ENCODE assay signal across 1 cellular context in the genomic region with DNA sequence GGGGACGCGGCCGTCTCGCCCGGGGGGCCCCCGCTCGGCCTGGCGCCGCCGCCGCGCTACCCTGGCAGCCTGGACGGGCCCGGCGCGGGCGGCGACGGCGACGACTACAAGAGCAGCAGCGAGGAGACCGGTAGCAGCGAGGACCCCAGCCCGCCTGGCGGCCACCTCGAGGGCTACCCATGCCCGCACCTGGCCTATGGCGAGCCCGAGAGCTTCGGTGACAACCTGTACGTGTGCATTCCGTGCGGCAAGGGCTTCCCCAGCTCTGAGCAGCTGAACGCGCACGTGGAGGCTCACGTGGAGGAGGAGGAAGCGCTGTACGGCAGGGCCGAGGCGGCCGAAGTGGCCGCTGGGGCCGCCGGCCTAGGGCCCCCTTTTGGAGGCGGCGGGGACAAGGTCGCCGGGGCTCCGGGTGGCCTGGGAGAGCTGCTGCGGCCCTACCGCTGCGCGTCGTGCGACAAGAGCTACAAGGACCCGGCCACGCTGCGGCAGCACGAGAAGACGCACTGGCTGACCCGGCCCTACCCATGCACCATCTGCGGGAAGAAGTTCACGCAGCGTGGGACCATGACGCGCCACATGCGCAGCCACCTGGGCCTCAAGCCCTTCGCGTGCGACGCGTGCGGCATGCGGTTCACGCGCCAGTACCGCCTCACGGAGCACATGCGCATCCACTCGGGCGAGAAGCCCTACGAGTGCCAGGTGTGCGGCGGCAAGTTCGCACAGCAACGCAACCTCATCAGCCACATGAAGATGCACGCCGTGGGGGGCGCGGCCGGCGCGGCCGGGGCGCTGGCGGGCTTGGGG.
A peak's percentile ranks its signal among the peaks of the same experiment; 100 is the strongest.
TF ChIP-seq lines count a peak whose summit lies in the region.

No MANE protein-coding gene starts in this region.

TF ChIP-seq in IMR-90, 13 proteins besides CTCF, POLR2A, EP300 and RAD21:
- TF ChIP-seq MAZ (IDR thresholded peaks at IDR 0.05; ENCODE audit: borderline replicate concordance, low read depth, low read length) (no peak), MXI1 (IDR thresholded peaks at IDR 0.05; ENCODE audit: borderline replicate concordance, low read depth, low read length) (0 out of 2 replicates have a peak, but pooled peaks have one; percentile 27)
- TF ChIP-seq, protein P1, sequence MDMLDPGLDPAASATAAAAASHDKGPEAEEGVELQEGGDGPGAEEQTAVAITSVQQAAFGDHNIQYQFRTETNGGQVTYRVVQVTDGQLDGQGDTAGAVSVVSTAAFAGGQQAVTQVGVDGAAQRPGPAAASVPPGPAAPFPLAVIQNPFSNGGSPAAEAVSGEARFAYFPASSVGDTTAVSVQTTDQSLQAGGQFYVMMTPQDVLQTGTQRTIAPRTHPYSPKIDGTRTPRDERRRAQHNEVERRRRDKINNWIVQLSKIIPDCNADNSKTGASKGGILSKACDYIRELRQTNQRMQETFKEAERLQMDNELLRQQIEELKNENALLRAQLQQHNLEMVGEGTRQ (IDR thresholded peaks at IDR 0.05; ENCODE audit: low read depth, low read length): 0 out of 2 replicates have a peak, but pooled peaks have one; percentile 21
TF ChIP-seq in IMR-90: peak in this region for 2.
